18 cellular contexts compared by ENCODE assay signal in genomic region chr17:36697907-36698526, GRCh38.
DNase-seq lines count a peak whose midpoint lies in the region; TF ChIP-seq lines count a peak whose summit lies in the region.
"Had no signal": no experiment of that assay in that cellular context is flagged by ENCODE, and none has a peak within 500 bp of the region (broad histone marks: within the 10 kb centered on the region; RNA-seq: fewer than 3 reads in every experiment).

No MANE protein-coding gene starts in this region.

- H3K9me2 ChIP-seq in hepatocyte (replicated peaks; ENCODE audit: insufficient read depth) = no peaks in the 10 kb centered on the region

- no peaks in the 10 kb centered on the region for H3K4me1 ChIP-seq in HEK293 (ENCODE audit: control insufficient read depth, insufficient read depth, low read length)
- no peaks in the 10 kb centered on the region for H3K4me1 ChIP-seq in hepatocyte (ENCODE audit: insufficient read depth)
- H3K4me1 ChIP-seq: esophagus squamous epithelium, heart left ventricle, sigmoid colon had no signal

- in situ Hi-C loops in ACHN (cut with HindIII; ENCODE audit: low pct_ligation_motif_present, low pct_unique_long_range_greater_than_20kb, low sequenced_read_pairs) = no loop called here

- H3K79me2 ChIP-seq in hepatocyte = no peaks in the 10 kb centered on the region

- H3K9me3 ChIP-seq in HEK293 (ENCODE audit: control insufficient read depth, insufficient read depth, low read depth, low read length) = no peaks in the 10 kb centered on the region
- no peaks in the 10 kb centered on the region for H3K9me3 ChIP-seq in WERI-Rb-1 (ENCODE audit: severe bottlenecking)
- H3K9me3 ChIP-seq in hepatocyte (ENCODE audit: low read depth) = no peaks in the 10 kb centered on the region
- H3K9me3 ChIP-seq: esophagus squamous epithelium, heart left ventricle, sigmoid colon had no signal

- TF ChIP-seq CTCF in HEK293 (tag by site-specific recombination; IDR thresholded peaks at IDR 0.05) (no peak), WERI-Rb-1 (IDR thresholded peaks at IDR 0.05; ENCODE audit: low read depth, low read length) (no peak), hepatocyte (IDR thresholded peaks at IDR 0.05; ENCODE audit: poor library complexity) (no peak)

- H3K27ac ChIP-seq in HEK293 (ENCODE audit: extremely low read depth, low read depth, low read length) (no peak overlapping the region), WERI-Rb-1 (no peak overlapping the region), hepatocyte (no peak overlapping the region)
- H3K27ac ChIP-seq: coronary artery, esophagus squamous epithelium, heart left ventricle, sigmoid colon had no signal

- POLR2A ChIA-PET in HEK293 (lab: Yijun Ruan, JAX) = no interaction called here

- no peaks in the 10 kb centered on the region for H3K36me3 ChIP-seq in HEK293 (ENCODE audit: control insufficient read depth in 2 of 2, insufficient read depth in 1 of 2, low read length in 2 of 2)
- H3K36me3 ChIP-seq in WERI-Rb-1 = no peaks in the 10 kb centered on the region
- no peaks in the 10 kb centered on the region for H3K36me3 ChIP-seq in hepatocyte (replicated peaks; ENCODE audit: insufficient read depth, low read depth)
- H3K36me3 ChIP-seq: esophagus squamous epithelium, heart left ventricle, sigmoid colon had no signal

- 38% methylated on average over 13 of the region's 15 CpGs for WGBS in hepatocyte (ENCODE audit: low lambda C conversion rate, missing lambda C conversion rate)

- CTCF ChIA-PET in HEK293 (lab: Yijun Ruan, JAX) = interaction anchor here (0.7 to 1.1 kb wide), 2 partner anchors 9 to 95 kb away, joined by 3 to 4 read pairs; no protein-coding TSS in a partner anchor

- H3K4me3 ChIP-seq in HEK293 (ENCODE audit: low read depth, low read length) (no peak overlapping the region), WERI-Rb-1 (ENCODE audit: low read depth, low read length) (no peak overlapping the region), hepatocyte (no peak overlapping the region)
- H3K4me3 ChIP-seq: coronary artery, esophagus squamous epithelium, heart left ventricle, sigmoid colon had no signal

- no peaks in the 10 kb centered on the region for H4K20me1 ChIP-seq in hepatocyte (ENCODE audit: insufficient read depth, poor library complexity, severe bottlenecking)

- peak; percentile 20 for DNase-seq in ACHN
- peak; percentile 51 for DNase-seq in WERI-Rb-1
- DNase-seq in hepatocyte (ENCODE audit: low spot score) = peak; percentile 44
- DNase-seq in activated effector memory CD4-positive, alpha-beta T cell treated with Interleukin-2 at 50 U/mL for 16 hours = no peak
- no peak for DNase-seq in NCI-H2081 treated with DMSO at 0.1 percent for 48 hours (lab: John Stamatoyannopoulos, UW)
- DNase-seq in NCI-H2029 (lab: John Stamatoyannopoulos, UW) = no peak
- no peak for DNase-seq in stimulated activated CD4-positive, alpha-beta T cell treated with anti-CD3 and anti-CD28 coated beads, Interleukin-12 subunit alpha, Interleukin-12 subunit beta, amount 100 ng/mL, for 4 hours
- DNase-seq: activated CD4-positive, CD25-positive, alpha-beta regulatory T cell treated with anti-CD3 and anti-CD28 coated beads, Interleukin-2, amount 50 U/mL, for 72 hours; activated CD8-positive, alpha-beta memory T cell treated with anti-CD3 and anti-CD28 coated beads, Interleukin-2, amount 10 ng/mL, durations not matched to agents 7 days and 5 days; esophagus squamous epithelium; GOT3; heart left ventricle; kidney glomerular epithelial cell; NCI-H1092; NK-92 treated with Interleukin-12 subunit alpha and Interleukin-12 subunit beta, amount 100 ng/mL, for 24 hours; sigmoid colon had no signal

- H3K4me2 ChIP-seq in hepatocyte = no peak overlapping the region

- H3K27me3 ChIP-seq in WERI-Rb-1 (ENCODE audit: insufficient read depth, low read depth, severe bottlenecking) (no peaks in the 10 kb centered on the region), hepatocyte (peaks cover 20% of the 10 kb centered on the region)

- H2AFZ ChIP-seq in hepatocyte = no peak overlapping the region

TF ChIP-seq in HEK293, 187 proteins besides CTCF, POLR2A, EP300 and RAD21:
- TF ChIP-seq, protein P1, sequence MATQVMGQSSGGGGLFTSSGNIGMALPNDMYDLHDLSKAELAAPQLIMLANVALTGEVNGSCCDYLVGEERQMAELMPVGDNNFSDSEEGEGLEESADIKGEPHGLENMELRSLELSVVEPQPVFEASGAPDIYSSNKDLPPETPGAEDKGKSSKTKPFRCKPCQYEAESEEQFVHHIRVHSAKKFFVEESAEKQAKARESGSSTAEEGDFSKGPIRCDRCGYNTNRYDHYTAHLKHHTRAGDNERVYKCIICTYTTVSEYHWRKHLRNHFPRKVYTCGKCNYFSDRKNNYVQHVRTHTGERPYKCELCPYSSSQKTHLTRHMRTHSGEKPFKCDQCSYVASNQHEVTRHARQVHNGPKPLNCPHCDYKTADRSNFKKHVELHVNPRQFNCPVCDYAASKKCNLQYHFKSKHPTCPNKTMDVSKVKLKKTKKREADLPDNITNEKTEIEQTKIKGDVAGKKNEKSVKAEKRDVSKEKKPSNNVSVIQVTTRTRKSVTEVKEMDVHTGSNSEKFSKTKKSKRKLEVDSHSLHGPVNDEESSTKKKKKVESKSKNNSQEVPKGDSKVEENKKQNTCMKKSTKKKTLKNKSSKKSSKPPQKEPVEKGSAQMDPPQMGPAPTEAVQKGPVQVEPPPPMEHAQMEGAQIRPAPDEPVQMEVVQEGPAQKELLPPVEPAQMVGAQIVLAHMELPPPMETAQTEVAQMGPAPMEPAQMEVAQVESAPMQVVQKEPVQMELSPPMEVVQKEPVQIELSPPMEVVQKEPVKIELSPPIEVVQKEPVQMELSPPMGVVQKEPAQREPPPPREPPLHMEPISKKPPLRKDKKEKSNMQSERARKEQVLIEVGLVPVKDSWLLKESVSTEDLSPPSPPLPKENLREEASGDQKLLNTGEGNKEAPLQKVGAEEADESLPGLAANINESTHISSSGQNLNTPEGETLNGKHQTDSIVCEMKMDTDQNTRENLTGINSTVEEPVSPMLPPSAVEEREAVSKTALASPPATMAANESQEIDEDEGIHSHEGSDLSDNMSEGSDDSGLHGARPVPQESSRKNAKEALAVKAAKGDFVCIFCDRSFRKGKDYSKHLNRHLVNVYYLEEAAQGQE (tag by site-specific recombination; IDR thresholded peaks at IDR 0.05) = peak; percentile 95
- TF ChIP-seq ZNF585B (tag by site-specific recombination; IDR thresholded peaks at IDR 0.05) (no peak), ZEB2 (tag by site-specific recombination; IDR thresholded peaks at IDR 0.05) (no peak)

Comparison
In these comparisons a context has a peak if more than half of its experiments do, and no peak if none do; other contexts are left out.
1. DNase-seq: peak in ACHN (single experiment), WERI-Rb-1 (single experiment) and hepatocyte (single experiment); none in activated effector memory CD4-positive, alpha-beta T cell treated with Interleukin-2 at 50 U/mL for 16 hours (single experiment), NCI-H2081 treated with DMSO at 0.1 percent for 48 hours (single experiment), NCI-H2029 (single experiment) and stimulated activated CD4-positive, alpha-beta T cell treated with anti-CD3 and anti-CD28 coated beads, Interleukin-12 subunit alpha, Interleukin-12 subunit beta, amount 100 ng/mL, for 4 hours (single experiment).